Comparison of ENCODE assay signal across 8 cellular contexts in the genomic region with DNA sequence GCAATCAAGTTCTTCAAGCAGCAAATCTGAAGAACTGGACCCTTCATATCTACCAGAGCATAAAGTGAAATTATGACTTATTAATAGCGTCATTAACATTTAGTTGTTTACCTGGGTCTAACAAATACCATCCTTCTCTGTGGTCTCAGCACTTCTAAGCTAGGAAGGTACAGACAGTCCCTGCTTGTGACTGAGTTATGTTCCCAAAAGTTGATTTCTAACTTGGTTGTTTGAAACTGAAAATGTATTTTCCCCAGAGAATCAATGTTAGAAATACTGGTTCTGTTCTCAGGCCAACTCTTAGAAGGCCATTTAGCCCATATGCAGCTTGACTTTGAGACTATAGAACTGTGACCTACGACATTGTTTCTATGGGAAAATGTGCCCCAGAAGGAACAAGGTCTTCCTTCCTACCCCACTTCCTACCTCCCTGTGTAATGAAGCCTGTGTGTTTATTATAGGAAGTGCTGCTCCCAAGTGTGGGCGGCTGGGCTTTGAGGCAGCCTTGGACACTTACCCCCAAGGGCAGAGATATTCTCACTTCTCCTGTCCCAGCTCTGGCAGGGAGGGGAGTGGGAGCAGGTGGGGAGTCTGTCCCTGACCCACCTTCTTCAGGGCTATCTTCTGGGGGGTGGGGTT. TPM values are rescaled to one million over a fixed set of nuclear protein-coding genes. Genes with fewer than 3 reads are reported as not detected.
DNase-seq lines count a peak whose midpoint lies in the region; ATAC-seq, FAIRE-seq and TF ChIP-seq lines count a peak whose summit lies in the region.

No MANE protein-coding gene starts in this region.

- TF ChIP-seq POLR2A in HepG2 (IDR thresholded peaks at IDR 0.05; ENCODE audit: insufficient read depth in 1 of 2, low read depth in 2 of 2, low read length in 2 of 2) (no peak), transverse colon (IDR thresholded peaks at IDR 0.05) (no peak)

- H3K9me3 ChIP-seq in HepG2 (ENCODE audit: low read length) = no peaks in the 10 kb centered on the region
- no peaks in the 10 kb centered on the region for H3K9me3 ChIP-seq in transverse colon

- H3K4me1 ChIP-seq in HepG2 (ENCODE audit: insufficient read depth, low read length) = peaks cover 68% of the 10 kb centered on the region
- H3K4me1 ChIP-seq in transverse colon = peaks cover 0 to 32% (median 6%) of the 10 kb centered on the region in 4 donors

- H4K20me1 ChIP-seq in HepG2 (ENCODE audit: insufficient read depth, low read length) = no peaks in the 10 kb centered on the region

- TF ChIP-seq CTCF in HepG2 (CRISPR knock-in tag; IDR thresholded peaks at IDR 0.05) (no peak), transverse colon (IDR thresholded peaks at IDR 0.05) (no peak)

- H3K9ac ChIP-seq in HepG2 (ENCODE audit: insufficient read depth, low read depth, low read length) = peak overlapping the region; percentile 27; the same call in 1 of the 2 replicates

- ATAC-seq in GM18861 (IDR thresholded peaks at IDR 0.05; ENCODE audit: unreplicated experiment) = peak; percentile 28
- ATAC-seq in GM21717 (IDR thresholded peaks at IDR 0.05; ENCODE audit: unreplicated experiment) = peak; percentile 31
- ATAC-seq in HG03558 (IDR thresholded peaks at IDR 0.05; ENCODE audit: extremely low read depth, unreplicated experiment) = peak; percentile 18
- peak; percentile 20; the same call in 2 of the 3 replicates for ATAC-seq in HepG2

- no TSS peak for BruUV-seq in HepG2 (replicated peaks; lab: Mats Ljungman, UMichigan)

- TF ChIP-seq EP300 in HepG2 (IDR thresholded peaks at IDR 0.05; ENCODE audit: low read depth in 2 of 2, low read length in 2 of 2) (peak in 1 of 2 experiments; percentile 37; a peak in 1 of 4 replicates), HepG2 (CRISPR knock-in tag; IDR thresholded peaks at IDR 0.05; ENCODE audit: borderline replicate concordance) (no peak; the same call in 1 of the 2 replicates), transverse colon (IDR thresholded peaks at IDR 0.05; ENCODE audit: low read depth) (no peak)

- CTCF ChIA-PET in HepG2 (lab: Yijun Ruan, JAX; ENCODE audit: low intra/inter-chr PET ratio, low total read pairs) = no interaction called here

- H3K27ac ChIP-seq in HepG2 (ENCODE audit: extremely low read length, insufficient read depth, low read length) = peak overlapping the region; percentile 70
- H3K27ac ChIP-seq in transverse colon = no peak overlapping the region

- H3K4me3 ChIP-seq in HepG2 (replicated peaks in 1 of 3; ENCODE audit: insufficient read depth in 1 of 3, low read depth in 2 of 3, low read length in 3 of 3) (no peak overlapping the region), transverse colon (no peak overlapping the region)

- no peaks in the 10 kb centered on the region for H3K79me2 ChIP-seq in HepG2 (ENCODE audit: insufficient read depth, low read length)

- no peak for DNase-seq in HepG2 (ENCODE audit: low spot score)
- DNase-seq in nucleus accumbens (lab: John Stamatoyannopoulos, UW) = no peak
- no peak for DNase-seq in occipital lobe (lab: John Stamatoyannopoulos, UW)
- no peak for DNase-seq in transverse colon
- no peak for DNase-seq in urothelium cell line (ENCODE audit: low spot score)

- POLR2A ChIA-PET in HepG2 (lab: Yijun Ruan, JAX) = interaction anchor here (0.6 to 4.6 kb wide), 6 partner anchors 11 to 72 kb away, joined by 3 to 36 read pairs (median 4); no protein-coding TSS in a partner anchor

- 69% methylated on average over 3 of the region's 3 CpGs for WGBS in HepG2 (ENCODE audit: low lambda C conversion rate)
- WGBS in transverse colon (ENCODE audit: low coverage in 1 of 2), 2 donors = 65 to 83% methylated on average over 2 to 3 of the region's 3 CpGs

- peak; percentile 18 for FAIRE-seq in HepG2 (lab: Jason Lieb, UNC)
- FAIRE-seq in urothelium cell line (lab: Jason Lieb, UNC) = no peak

- H3K4me2 ChIP-seq in HepG2 (ENCODE audit: low read depth, low read length) = peak overlapping the region; percentile 30

- intact Hi-C loops in HepG2 (cut with micrococcal nuclease; ENCODE audit: unreplicated experiment) = no loop called here
- intact Hi-C loops in transverse colon (cut with DNase I; ENCODE audit: low total_unique reads) = no loop called here

- in situ Hi-C loops in HepG2 (cut with HindIII; ENCODE audit: extremely low pct_ligation_motif_present, low pct_unique_long_range_greater_than_20kb) = no loop called here
- in situ Hi-C loops in transverse colon (cut with MboI; ENCODE audit: low pct_ligation_motif_present in 1 of 4, low pct_unique_long_range_greater_than_20kb in 1 of 4, low sequenced_read_pairs in 3 of 4) = no loop called here

- H3K27me3 ChIP-seq in HepG2 (ENCODE audit: control insufficient read depth in 1 of 2, insufficient read depth in 2 of 2, low read length in 2 of 2) (no peaks in the 10 kb centered on the region), transverse colon (no peaks in the 10 kb centered on the region)

- H2AFZ ChIP-seq in HepG2 (ENCODE audit: low read length) = no peak overlapping the region

- no peaks in the 10 kb centered on the region for H3K36me3 ChIP-seq in HepG2 (replicated peaks in 1 of 2; ENCODE audit: control insufficient read depth in 1 of 2, insufficient read depth in 2 of 2, low read length in 2 of 2)
- no peaks in the 10 kb centered on the region for H3K36me3 ChIP-seq in transverse colon

- no peak for TF ChIP-seq RAD21 in HepG2 (CRISPR knock-in tag; IDR thresholded peaks at IDR 0.05)

TF ChIP-seq in HepG2, 621 proteins besides CTCF, POLR2A, EP300 and RAD21 (continues in another document):
- TF ChIP-seq, protein P1, sequence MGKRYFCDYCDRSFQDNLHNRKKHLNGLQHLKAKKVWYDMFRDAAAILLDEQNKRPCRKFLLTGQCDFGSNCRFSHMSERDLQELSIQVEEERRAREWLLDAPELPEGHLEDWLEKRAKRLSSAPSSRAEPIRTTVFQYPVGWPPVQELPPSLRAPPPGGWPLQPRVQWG (CRISPR knock-in tag; IDR thresholded peaks at IDR 0.05; ENCODE audit: borderline replicate concordance, low read depth) = no peak
- no peak for TF ChIP-seq STAG1 (CRISPR knock-in tag; IDR thresholded peaks at IDR 0.05)
- no peak for TF ChIP-seq EEA1 (CRISPR knock-in tag; IDR thresholded peaks at IDR 0.05; ENCODE audit: borderline replicate concordance)
- no peak for TF ChIP-seq NR2F1 (CRISPR knock-in tag; IDR thresholded peaks at IDR 0.05)
- 0 out of 2 replicates have a peak, but pooled peaks have one; percentile 24 for TF ChIP-seq ELF1 (CRISPR knock-in tag; IDR thresholded peaks at IDR 0.05)
- TF ChIP-seq GZF1 (CRISPR knock-in tag; IDR thresholded peaks at IDR 0.05) = 0 out of 2 replicates have a peak, but pooled peaks have one; percentile 34

RNA-seq across cellular contexts. Expression of a gene that starts 12.2 kb away (rescaled TPM):
- total RNA-seq in HepG2 (2016; rRNA removed; fragmentation: Illumina TruSeq; extraction: Trizol) (99.7 and 188 TPM in 2 replicates), occipital lobe (98.3 TPM), transverse colon (10 to 100 TPM; 30.3 to 69.4 (median 42.0) TPM)
- total RNA-seq in HepG2 (2016; cell fraction: cytosol; rRNA removed; fragmentation: Illumina TruSeq; extraction: Trizol; ENCODE audit: low read depth) = 19.1 and 23.2 TPM in 2 replicates
- 102 and 181 TPM in 2 replicates for total RNA-seq in HepG2 (2016; cell fraction: insoluble cytoplasmic fraction; rRNA removed; fragmentation: Illumina TruSeq; extraction: Trizol)
- total RNA-seq in HepG2 (2016; cell fraction: membrane; rRNA removed; fragmentation: Illumina TruSeq; extraction: Trizol) = 106 and 120 TPM in 2 replicates
- 59.2 and 61.8 TPM in 2 replicates for total RNA-seq in HepG2 (2016; cell fraction: nucleus; rRNA removed; fragmentation: Illumina TruSeq; extraction: Trizol)
- 72.5 and 89.5 TPM in 2 replicates for polyA plus RNA-seq in HepG2 (2011; rRNA removed)
- 38.7 and 59.9 TPM in 2 replicates for polyA plus RNA-seq in HepG2 (2011; cell fraction: cytosol; rRNA removed)
- polyA plus RNA-seq in HepG2 (2011; cell fraction: nucleus; rRNA removed) = 17.3 and 27.5 TPM in 2 replicates
- 88.0 and 112 TPM in 2 replicates for polyA plus RNA-seq in HepG2 (2012)
- 10.3 and 11.1 TPM in 2 replicates for polyA plus RNA-seq in HepG2 (2016; cell fraction: cytosol; fragmentation: Illumina TruSeq; extraction: Trizol; ENCODE audit: low read depth)
- polyA plus RNA-seq in HepG2 (2016; cell fraction: insoluble cytoplasmic fraction; fragmentation: Illumina TruSeq; extraction: Trizol; ENCODE audit: low read depth) = 125 and 127 TPM in 2 replicates
- 48.4 and 51.8 TPM in 2 replicates for polyA plus RNA-seq in HepG2 (2016; cell fraction: membrane; fragmentation: Illumina TruSeq; extraction: Trizol; ENCODE audit: low read depth)
- 46.4 and 50.6 TPM in 2 replicates for polyA plus RNA-seq in HepG2 (2016; cell fraction: nucleus; fragmentation: Illumina TruSeq; extraction: Trizol; ENCODE audit: insufficient read depth, low read depth)
- polyA minus RNA-seq in HepG2 (2011; rRNA and poly(A)+ RNA removed; ENCODE audit: low replicate concordance) = 21.4 and 67.1 TPM in 2 replicates
- 105 and 119 TPM in 2 replicates for polyA minus RNA-seq in HepG2 (2011; cell fraction: cytosol; rRNA and poly(A)+ RNA removed)
- 83.8 and 92.4 TPM in 2 replicates for polyA minus RNA-seq in HepG2 (2011; cell fraction: nucleus; rRNA and poly(A)+ RNA removed)

RNA-seq across cellular contexts. Expression of a gene that starts 35.2 kb away (rescaled TPM):
- 60.3 and 103 TPM in 2 replicates for total RNA-seq in HepG2 (2016; rRNA removed; fragmentation: Illumina TruSeq; extraction: Trizol)
- 5.4 and 6.7 TPM in 2 replicates for total RNA-seq in HepG2 (2016; cell fraction: cytosol; rRNA removed; fragmentation: Illumina TruSeq; extraction: Trizol; ENCODE audit: low read depth)
- total RNA-seq in HepG2 (2016; cell fraction: insoluble cytoplasmic fraction; rRNA removed; fragmentation: Illumina TruSeq; extraction: Trizol) = 59.6 and 98.8 TPM in 2 replicates
- total RNA-seq in HepG2 (2016; cell fraction: membrane; rRNA removed; fragmentation: Illumina TruSeq; extraction: Trizol) = 11.8 and 15.6 TPM in 2 replicates
- total RNA-seq in HepG2 (2016; cell fraction: nucleus; rRNA removed; fragmentation: Illumina TruSeq; extraction: Trizol) = 31.2 and 37.2 TPM in 2 replicates
- polyA plus RNA-seq in HepG2 (2011; rRNA removed) = 14.8 and 17.0 TPM in 2 replicates
- 5.5 and 8.8 TPM in 2 replicates for polyA plus RNA-seq in HepG2 (2011; cell fraction: cytosol; rRNA removed)
- 6.2 and 9.5 TPM in 2 replicates for polyA plus RNA-seq in HepG2 (2011; cell fraction: nucleus; rRNA removed)
- polyA plus RNA-seq in HepG2 (2012) = 53.1 and 82.9 TPM in 2 replicates
- 1.7 and 2.5 TPM in 2 replicates for polyA plus RNA-seq in HepG2 (2016; cell fraction: cytosol; fragmentation: Illumina TruSeq; extraction: Trizol; ENCODE audit: low read depth)
- 95.3 and 96.1 TPM in 2 replicates for polyA plus RNA-seq in HepG2 (2016; cell fraction: insoluble cytoplasmic fraction; fragmentation: Illumina TruSeq; extraction: Trizol; ENCODE audit: low read depth)
- 3.5 and 5.3 TPM in 2 replicates for polyA plus RNA-seq in HepG2 (2016; cell fraction: membrane; fragmentation: Illumina TruSeq; extraction: Trizol; ENCODE audit: low read depth)
- polyA plus RNA-seq in HepG2 (2016; cell fraction: nucleus; fragmentation: Illumina TruSeq; extraction: Trizol; ENCODE audit: insufficient read depth, low read depth) = 34.7 and 39.3 TPM in 2 replicates
- polyA minus RNA-seq in HepG2 (2011; rRNA and poly(A)+ RNA removed; ENCODE audit: low replicate concordance) = 4.3 TPM in 2 replicates
- polyA minus RNA-seq in HepG2 (2011; cell fraction: cytosol; rRNA and poly(A)+ RNA removed) = 14.5 and 17.0 TPM in 2 replicates
- 22.8 and 38.7 TPM in 2 replicates for polyA minus RNA-seq in HepG2 (2011; cell fraction: nucleus; rRNA and poly(A)+ RNA removed)
- 42.1 TPM for total RNA-seq in occipital lobe
- total RNA-seq in transverse colon = 10 to 100 TPM; 27.2 to 38.2 (median 30.9) TPM
